13 cellular contexts compared by ENCODE assay signal in the genomic region with DNA sequence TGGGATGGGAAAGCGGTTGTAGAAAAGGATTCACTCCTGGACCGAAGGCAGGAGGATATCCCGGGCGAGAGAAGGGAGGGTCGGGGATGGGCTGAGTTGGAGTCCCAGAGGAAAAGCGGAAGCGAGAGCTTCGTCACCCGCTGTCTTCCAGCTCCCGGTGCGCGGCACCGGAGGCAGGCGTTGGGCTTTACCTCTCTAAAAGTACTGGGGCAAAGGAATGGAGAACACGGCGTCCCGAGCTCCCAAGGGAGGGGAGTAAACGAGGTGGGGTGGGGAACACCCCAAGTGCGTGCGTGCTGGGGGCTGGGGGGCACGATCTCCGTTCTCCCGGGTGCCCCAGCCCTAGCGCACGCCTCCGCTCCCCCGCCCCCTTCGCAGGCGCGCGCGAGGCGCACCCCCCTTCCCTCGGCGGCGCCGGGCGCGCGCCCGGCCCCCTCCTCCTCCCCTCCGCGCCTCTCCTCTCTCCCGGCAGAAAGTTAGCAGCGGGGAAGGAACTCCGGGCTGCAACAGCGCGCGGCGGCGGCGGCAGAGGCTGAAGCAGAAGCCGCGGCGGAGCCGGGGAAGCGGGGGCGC. TPM values are rescaled to one million over a fixed set of nuclear protein-coding genes. Genes with fewer than 3 reads are reported as not detected.
DNase-seq lines count a peak whose midpoint lies in the region; ATAC-seq and TF ChIP-seq lines count a peak whose summit lies in the region.
"Had no signal": no experiment of that assay in that cellular context is flagged by ENCODE, and none has a peak within 500 bp of the region (broad histone marks: within the 10 kb centered on the region; RNA-seq: fewer than 3 reads in every experiment).

A gene (plus strand): TSS at position 441 of the 573 bp plus-strand sequence.

- in situ Hi-C loops in G401 (cut with HindIII; ENCODE audit: low sequenced_read_pairs), result no loop called here

- peak within 1 kb of the TSS; percentile 73 for H3K4me3 ChIP-seq in HUES6 (ENCODE audit: low read depth, low read length)

- H3K36me3 Mint-ChIP-seq in endothelial cell (ENCODE audit: low read depth, unreplicated experiment) (no peaks in the 10 kb centered on the region), osteocyte (ENCODE audit: unreplicated experiment) (no peaks in the 10 kb centered on the region)

- H3K27ac ChIP-seq in HUES6 (ENCODE audit: low read depth, low read length), result no peak within 1 kb of the TSS

- H3K4me3 Mint-ChIP-seq in endothelial cell (ENCODE audit: unreplicated experiment) (peak within 1 kb of the TSS; percentile 89), osteocyte (ENCODE audit: unreplicated experiment) (peak within 1 kb of the TSS; percentile 65)
- H3K4me3 Mint-ChIP-seq: HFFc6 had no signal

- H3K4me1 Mint-ChIP-seq in endothelial cell (ENCODE audit: unreplicated experiment) (peaks cover 5% of the 10 kb centered on the region), osteocyte (ENCODE audit: unreplicated experiment) (peaks cover 7% of the 10 kb centered on the region)

- intact Hi-C loops in left colon (cut with DNase I, micrococcal nuclease), result no loop called here

- DNase-seq in D341Med (ENCODE audit: low spot score) (peak; percentile 84), endothelial cell (ENCODE audit: low spot score) (peak; percentile 38), osteocyte (ENCODE audit: extremely low spot score, unreplicated experiment) (no peak), G401 (ENCODE audit: low spot score) (no peak), foreskin melanocyte (no peak), left colon (no peak)
- DNase-seq: activated CD4-positive, CD25-positive, alpha-beta regulatory T cell treated with anti-CD3 and anti-CD28 coated beads, Interleukin-2, amount 50 U/mL, for 72 hours; HFFc6 had no signal

- ATAC-seq in GM21737 (IDR thresholded peaks at IDR 0.05; ENCODE audit: unreplicated experiment) (no peak), left colon (no peak)

- H3K27me3 ChIP-seq in HUES6 (ENCODE audit: control insufficient read depth, insufficient read depth, low read length), result peaks cover 63% of the 10 kb centered on the region

- no peaks in the 10 kb centered on the region for H3K9me3 Mint-ChIP-seq in endothelial cell (ENCODE audit: unreplicated experiment)
- H3K9me3 Mint-ChIP-seq in osteocyte (ENCODE audit: unreplicated experiment), result no peaks in the 10 kb centered on the region
- H3K9me3 Mint-ChIP-seq: HFFc6 had no signal

- no peaks in the 10 kb centered on the region for H3K9me3 ChIP-seq in HUES6 (ENCODE audit: control insufficient read depth, insufficient read depth, low read depth, low read length)

- peaks cover 19% of the 10 kb centered on the region for H3K4me1 ChIP-seq in HUES6 (ENCODE audit: control insufficient read depth, insufficient read depth, low read length)

- peak within 1 kb of the TSS; percentile 64 for H3K27ac Mint-ChIP-seq in endothelial cell (ENCODE audit: unreplicated experiment)
- no peak within 1 kb of the TSS for H3K27ac Mint-ChIP-seq in osteocyte (ENCODE audit: unreplicated experiment)
- H3K27ac Mint-ChIP-seq: HFFc6 had no signal

- peaks cover 13% of the 10 kb centered on the region for H3K27me3 Mint-ChIP-seq in endothelial cell (ENCODE audit: unreplicated experiment)
- peaks cover 59% of the 10 kb centered on the region for H3K27me3 Mint-ChIP-seq in osteocyte (ENCODE audit: unreplicated experiment)

- H3K9ac ChIP-seq in HUES6 (ENCODE audit: low read length), result peak within 1 kb of the TSS; percentile 69

- TF ChIP-seq CTCF in endothelial cell (IDR thresholded peaks at IDR 0.05; ENCODE audit: unreplicated experiment) (no peak), osteocyte (IDR thresholded peaks at IDR 0.05) (no peak)

- H3K36me3 ChIP-seq in HUES6 (ENCODE audit: control insufficient read depth, insufficient read depth, low read length), result no peaks in the 10 kb centered on the region

RNA-seq across cellular contexts. Expression of the gene that starts here (rescaled TPM):
- 4.8 TPM for total RNA-seq in endothelial cell (ENCODE audit: unreplicated experiment)
- not detected in 2 replicates for total RNA-seq in osteocyte
- not detected in 2 replicates for total RNA-seq in G401 (2014; rRNA removed; shearing (Covaris generic))
- not detected for total RNA-seq in left colon
- total RNA-seq: dermis microvascular lymphatic vessel endothelial cell, HFFc6, pulmonary artery endothelial cell, subcutaneous adipose tissue had no signal

Comparison
In these comparisons a context has a peak if more than half of its experiments do, and no peak if none do; other contexts are left out.
1. DNase-seq: peak in D341Med (single experiment) and endothelial cell (single experiment); none in osteocyte (single experiment), G401 (single experiment), foreskin melanocyte (single experiment) and left colon (0 of 2).